Comparison of ENCODE assay signal across 13 cellular contexts in genomic region chr19:46925548-46925950, GRCh38.
DNase-seq lines count a peak whose midpoint lies in the region; ATAC-seq, FAIRE-seq and TF ChIP-seq lines count a peak whose summit lies in the region.
"Had no signal": no experiment of that assay in that cellular context is flagged by ENCODE, and none has a peak within 500 bp of the region (broad histone marks: within the 10 kb centered on the region; RNA-seq: fewer than 3 reads in every experiment).

No MANE protein-coding gene starts in this region.

- H2BK120ac ChIP-seq in trophoblast cell (ENCODE audit: insufficient read depth, low read length, poor library complexity), result no peak overlapping the region

- H3K27me3 ChIP-seq in Caco-2 (replicated peaks; ENCODE audit: control insufficient read depth, insufficient read depth, low read length) (no peaks in the 10 kb centered on the region), heart right ventricle (no peaks in the 10 kb centered on the region), trophoblast cell (ENCODE audit: insufficient read depth, low read length) (no peaks in the 10 kb centered on the region), testis (no peaks in the 10 kb centered on the region)

- 57 to 73% methylated on average over 4 of the region's 4 CpGs for WGBS in heart right ventricle, 2 donors
- WGBS in trophoblast cell (ENCODE audit: extremely low coverage, insufficient coverage, insufficient read length), result no CpG with 5 or more reads among the region's 4 CpGs
- WGBS in testis, 2 donors, result 77 to 88% methylated on average over 4 of the region's 4 CpGs

- intact Hi-C loops in Caco-2 (cut with micrococcal nuclease; ENCODE audit: unreplicated experiment) (loop anchor here (1.0 to 5.0 kb wide), 5 partner anchors 23 to 67 kb away; partner anchors contain the start of gene ARHGAP35), heart right ventricle (cut with DNase I) (loop anchor here in 7 of 10 donors (5.0 to 10.0 kb wide), 5 partner anchors 42 to 63 kb away; partner anchors contain the start of gene ARHGAP35 (in 5 of the 7)), testis (cut with DNase I; ENCODE audit: low total_unique reads) (no loop called here)

- H3K36me3 Mint-ChIP-seq in Caco-2 (ENCODE audit: insufficient read depth, unreplicated experiment), result peaks cover 67% of the 10 kb centered on the region

- H2BK5ac ChIP-seq in trophoblast cell (ENCODE audit: low read depth, low read length, poor library complexity), result no peak overlapping the region

- BruUV-seq in Caco-2 (replicated peaks; lab: Mats Ljungman, UMichigan), result no TSS peak

- H3K4ac ChIP-seq in trophoblast cell (ENCODE audit: low read depth, low read length), result no peak overlapping the region

- H3K9me3 Mint-ChIP-seq in Caco-2 (ENCODE audit: unreplicated experiment), result no peaks in the 10 kb centered on the region
- H3K9me3 Mint-ChIP-seq: CD4-positive, CD25-positive, alpha-beta regulatory T cell had no signal

- no peak for TF ChIP-seq CTCF in Caco-2 (IDR thresholded peaks at IDR 0.05; ENCODE audit: insufficient read depth in 1 of 2, low read depth in 1 of 2, low read length in 1 of 2, severe bottlenecking in 1 of 2, unreplicated experiment in 1 of 2)
- no peak for TF ChIP-seq CTCF in VCaP (conservative IDR thresholded peaks at IDR 0.05)
- TF ChIP-seq CTCF in heart right ventricle (IDR thresholded peaks at IDR 0.05), result no peak
- TF ChIP-seq CTCF in testis (IDR thresholded peaks at IDR 0.05), result no peak
- no peak for TF ChIP-seq CTCF in D721Med (IDR thresholded peaks at IDR 0.05; ENCODE audit: insufficient read depth, missing control alignments)

- no peak overlapping the region for H2AFZ ChIP-seq in trophoblast cell (ENCODE audit: insufficient read depth, low read length, poor library complexity)

- H4K91ac ChIP-seq in trophoblast cell (ENCODE audit: low read depth, low read length), result peak overlapping the region; percentile 45

- no peak for FAIRE-seq in D721Med (lab: Jason Lieb, UNC)

- H3K18ac ChIP-seq in trophoblast cell (ENCODE audit: low read length), result peak overlapping the region; percentile 44

- H3K4me3 ChIP-seq in Caco-2 (ENCODE audit: low read depth, low read length) (no peak overlapping the region), heart right ventricle (no peak overlapping the region), trophoblast cell (ENCODE audit: low read depth, low read length) (no peak overlapping the region), testis (no peak overlapping the region)
- H3K4me3 ChIP-seq: SK-N-MC had no signal

- H3K4me3 Mint-ChIP-seq in Caco-2 (ENCODE audit: unreplicated experiment), result peak overlapping the region; percentile 50

- peak overlapping the region; percentile 96 for H3K27ac ChIP-seq in VCaP
- peak overlapping the region in 9 of 10 donors; percentile 3 to 80 (median 54) for H3K27ac ChIP-seq in heart right ventricle
- H3K27ac ChIP-seq in trophoblast cell (ENCODE audit: low read depth, low read length), result no peak overlapping the region
- no peak overlapping the region for H3K27ac ChIP-seq in testis
- H3K27ac ChIP-seq: SK-N-MC had no signal

- POLR2A ChIA-PET in Caco-2 (lab: Charles Lee), result interaction anchor here (0.6 to 2.1 kb wide), 5 partner anchors 12 to 318 kb away, joined by 3 to 11 read pairs (median 3); partner anchors contain the start of gene ARHGAP35

- H3K4me1 ChIP-seq in Caco-2, result peaks cover 34% of the 10 kb centered on the region
- H3K4me1 ChIP-seq in heart right ventricle, result peaks cover 13 to 74% (median 63%) of the 10 kb centered on the region in 9 donors
- peaks cover 10 to 20% of the 10 kb centered on the region in 2 experiments for H3K4me1 ChIP-seq in trophoblast cell (ENCODE audit: control insufficient read depth in 1 of 2, insufficient read depth in 2 of 2, low read length in 2 of 2)
- H3K4me1 ChIP-seq in testis, result peaks cover 19% of the 10 kb centered on the region

- no peak overlapping the region for H4K12ac ChIP-seq in trophoblast cell (ENCODE audit: low read depth, low read length)

- no peak overlapping the region for H2AK5ac ChIP-seq in trophoblast cell (ENCODE audit: low read length)

- CTCF ChIA-PET in Caco-2 (lab: Charles Lee), result interaction anchor here (0.5 to 1.5 kb wide), 13 partner anchors 20 to 188 kb away, joined by 3 to 7 read pairs (median 4); partner anchors contain the start of gene ZC3H4

- H4K8ac ChIP-seq in trophoblast cell (ENCODE audit: low read depth, low read length), result no peak overlapping the region

- H3K79me2 ChIP-seq in trophoblast cell (ENCODE audit: control insufficient read depth, insufficient read depth, low read length, poor library complexity), result no peaks in the 10 kb centered on the region

- H3K4me1 Mint-ChIP-seq in Caco-2 (ENCODE audit: low read depth, unreplicated experiment), result peaks cover 32% of the 10 kb centered on the region

- TF ChIP-seq POLR2A in testis (IDR thresholded peaks at IDR 0.05), result no peak

- H3K4me2 ChIP-seq in trophoblast cell (ENCODE audit: low read length), result no peak overlapping the region

- no peak overlapping the region for H3K23ac ChIP-seq in trophoblast cell (ENCODE audit: low read length)

- H3K9ac ChIP-seq in trophoblast cell (ENCODE audit: low read length), result no peak overlapping the region

- no peak overlapping the region for H3K14ac ChIP-seq in trophoblast cell (ENCODE audit: low read length)

- H3K79me1 ChIP-seq in trophoblast cell (ENCODE audit: low read length), result peaks cover 2% of the 10 kb centered on the region

- peak overlapping the region; percentile 80 for H3K27ac Mint-ChIP-seq in Caco-2 (ENCODE audit: unreplicated experiment)

- ATAC-seq in heart right ventricle (peak in 6 of 8 donors; percentile 9 to 46 (median 29)), GM21390 (IDR thresholded peaks at IDR 0.05; ENCODE audit: unreplicated experiment) (no peak)

- H3K9me3 ChIP-seq in Caco-2 (no peaks in the 10 kb centered on the region), heart right ventricle (no peaks in the 10 kb centered on the region), trophoblast cell (ENCODE audit: insufficient read depth, low read depth, low read length) (no peaks in the 10 kb centered on the region), testis (no peaks in the 10 kb centered on the region)

- H2BK12ac ChIP-seq in trophoblast cell (ENCODE audit: low read length), result no peak overlapping the region

- H3K36me3 ChIP-seq in Caco-2 (ENCODE audit: control insufficient read depth, insufficient read depth, low read length) (no peaks in the 10 kb centered on the region; the same call in 1 of the 2 replicates), heart right ventricle (peaks cover 0 to 30% (median 0%) of the 10 kb centered on the region in 9 donors), trophoblast cell (ENCODE audit: control insufficient read depth in 1 of 2, insufficient read depth in 2 of 2, low read length in 2 of 2) (peaks cover 4 to 5% of the 10 kb centered on the region in 2 experiments), testis (ENCODE audit: low read depth, missing control alignments) (no peaks in the 10 kb centered on the region)

- no peaks in the 10 kb centered on the region for H3K27me3 Mint-ChIP-seq in Caco-2 (ENCODE audit: insufficient read depth, unreplicated experiment)
- H3K27me3 Mint-ChIP-seq: CD4-positive, CD25-positive, alpha-beta regulatory T cell had no signal

- peak; percentile 78 to 84 for DNase-seq in Caco-2
- DNase-seq in heart right ventricle, result no peak
- DNase-seq in trophoblast cell, result no peak
- no peak for DNase-seq in activated CD4-positive, alpha-beta T cell treated with anti-CD3 and anti-CD28 coated beads for 1 hour
- DNase-seq in testis, result no peak
- DNase-seq in D721Med (ENCODE audit: insufficient read length, low spot score), result no peak
- DNase-seq: foreskin fibroblast, NCI-H1048, right cardiac atrium had no signal

Comparison
In these comparisons a context has a peak if more than half of its experiments do, and no peak if none do; other contexts are left out.
1. DNase-seq: peak in Caco-2 (2 of 2); none in heart right ventricle (0 of 2), trophoblast cell (0 of 2), activated CD4-positive, alpha-beta T cell treated with anti-CD3 and anti-CD28 coated beads for 1 hour (single experiment), testis (single experiment) and D721Med (single experiment).
2. H3K27ac ChIP-seq: peak in VCaP (single experiment) and heart right ventricle (9 of 10); none in trophoblast cell (single experiment) and testis (0 of 2).